ENCODE assay signal across 27 cellular contexts in genomic region chr6:133899556-133899955, GRCh38. TPM values are rescaled to one million over a fixed set of nuclear protein-coding genes. Genes with fewer than 3 reads are reported as not detected.
"Had no signal": no experiment of that assay in that cellular context is flagged by ENCODE, and none has a peak within 500 bp of the region (broad histone marks: within the 10 kb centered on the region; RNA-seq: fewer than 3 reads in every experiment).

No MANE protein-coding gene starts in this region.

- DNase-seq: activated CD4-positive, alpha-beta T cell treated with anti-CD3 and anti-CD28 coated beads, Interleukin-2, amount 10 ng/mL, durations not matched to agents 7 days and 5 days; activated CD8-positive, alpha-beta memory T cell treated with anti-CD3 and anti-CD28 coated beads, Interleukin-2, amount 50 U/mL, for 4 hours; activated effector memory CD4-positive, alpha-beta T cell treated with Interleukin-2 at 50 U/mL for 16 hours; activated naive CD4-positive, alpha-beta T cell treated with anti-CD3 and anti-CD28 coated beads, Interleukin-2, amount 10 ng/mL, durations not matched to agents 7 days and 5 days; activated naive CD8-positive, alpha-beta T cell treated with anti-CD3 and anti-CD28 coated beads, Interleukin-2, amount 50 U/mL, for 24 hours; activated T-cell treated with anti-CD3 and anti-CD28 coated beads, Interleukin-2, amount 50 U/mL, for 4 hours; aorta; brain microvascular endothelial cell; cerebellar nuclear complex; effector memory CD4-positive, alpha-beta T cell; mesenchymal stem cell; mucosa of descending colon; naive B cell; transverse colon; uterus had no signal

- FAIRE-seq: endothelial cell of umbilical vein had no signal

- H3K36me3 Mint-ChIP-seq: activated naive CD4-positive, alpha-beta T cell treated with anti-CD3 and anti-CD28 coated beads, Interleukin-2, amount 10 ng/mL, durations not matched to agents 7 days and 5 days; naive B cell; neural progenitor cell had no signal

- H3K27ac ChIP-seq: brain microvascular endothelial cell, hepatocyte, neural progenitor cell, prostate gland, right atrium auricular region, suprapubic skin, transverse colon, uterus had no signal

- H3K27ac Mint-ChIP-seq: activated CD4-positive, alpha-beta T cell treated with anti-CD3 and anti-CD28 coated beads, Interleukin-2, amount 10 ng/mL, durations not matched to agents 7 days and 5 days; activated naive CD4-positive, alpha-beta T cell treated with anti-CD3 and anti-CD28 coated beads, Interleukin-2, amount 10 ng/mL, durations not matched to agents 7 days and 5 days; activated naive CD8-positive, alpha-beta T cell treated with anti-CD3 and anti-CD28 coated beads, Interleukin-2, amount 50 U/mL, for 24 hours; dendritic cell treated with granulocyte-macrophage colony-stimulating factor and Interleukin-4, amounts not matched to agents 40 ng/mL and 50 ng/mL, for 4 days; naive B cell; neural progenitor cell; stimulated activated naive CD8-positive, alpha-beta T cell treated with anti-CD3 and anti-CD28 coated beads, Interleukin-15, Interleukin-2, amounts not matched to agents 100 ng/mL and 50 ng/mL, for 24 hours; T-helper 1 cell treated with Interleukin-12 subunit alpha and Interleukin-12 subunit beta and Interleukin-4 antibody, amounts not matched to agents 30 μg/mL and 1 μg/mL, for 36 hours had no signal

- H3K27me3 ChIP-seq: uterus had no signal

- H3K36me3 ChIP-seq: brain microvascular endothelial cell, neural progenitor cell, prostate gland, right atrium auricular region, suprapubic skin, transverse colon, uterus had no signal

- H3K4me3 Mint-ChIP-seq: activated CD4-positive, alpha-beta T cell treated with anti-CD3 and anti-CD28 coated beads, Interleukin-2, amount 10 ng/mL, durations not matched to agents 7 days and 5 days; activated naive CD4-positive, alpha-beta T cell treated with anti-CD3 and anti-CD28 coated beads, Interleukin-2, amount 10 ng/mL, durations not matched to agents 7 days and 5 days; activated naive CD8-positive, alpha-beta T cell treated with anti-CD3 and anti-CD28 coated beads, Interleukin-2, amount 50 U/mL, for 24 hours; activated T-cell treated with anti-CD3 and anti-CD28 coated beads, Interleukin-2, amount 50 U/mL, for 4 hours; dendritic cell treated with granulocyte-macrophage colony-stimulating factor and Interleukin-4, amounts not matched to agents 40 ng/mL and 50 ng/mL, for 4 days; naive B cell; neural progenitor cell; stimulated activated naive CD8-positive, alpha-beta T cell treated with anti-CD3 and anti-CD28 coated beads, Interleukin-15, Interleukin-2, amounts not matched to agents 100 ng/mL and 50 ng/mL, for 24 hours; T-helper 1 cell treated with Interleukin-12 subunit alpha and Interleukin-12 subunit beta and Interleukin-4 antibody, amounts not matched to agents 30 μg/mL and 1 μg/mL, for 36 hours had no signal

- H3K4me1 Mint-ChIP-seq: activated CD4-positive, alpha-beta T cell treated with anti-CD3 and anti-CD28 coated beads, Interleukin-2, amount 10 ng/mL, durations not matched to agents 7 days and 5 days; activated naive CD4-positive, alpha-beta T cell treated with anti-CD3 and anti-CD28 coated beads, Interleukin-2, amount 10 ng/mL, durations not matched to agents 7 days and 5 days; activated naive CD8-positive, alpha-beta T cell treated with anti-CD3 and anti-CD28 coated beads, Interleukin-2, amount 50 U/mL, for 24 hours had no signal

- H3K9me3 ChIP-seq: mucosa of descending colon, prostate gland, right atrium auricular region, suprapubic skin, transverse colon, uterus had no signal

- H3K4me1 ChIP-seq: prostate gland, uterus had no signal

- H3K9me3 Mint-ChIP-seq: activated CD4-positive, alpha-beta T cell treated with anti-CD3 and anti-CD28 coated beads, Interleukin-2, amount 10 ng/mL, durations not matched to agents 7 days and 5 days; activated naive CD4-positive, alpha-beta T cell treated with anti-CD3 and anti-CD28 coated beads, Interleukin-2, amount 10 ng/mL, durations not matched to agents 7 days and 5 days; activated naive CD8-positive, alpha-beta T cell treated with anti-CD3 and anti-CD28 coated beads, Interleukin-2, amount 50 U/mL, for 24 hours; activated T-cell treated with anti-CD3 and anti-CD28 coated beads, Interleukin-2, amount 50 U/mL, for 4 hours; dendritic cell treated with granulocyte-macrophage colony-stimulating factor and Interleukin-4, amounts not matched to agents 40 ng/mL and 50 ng/mL, for 4 days; naive B cell; stimulated activated naive CD8-positive, alpha-beta T cell treated with anti-CD3 and anti-CD28 coated beads, Interleukin-15, Interleukin-2, amounts not matched to agents 100 ng/mL and 50 ng/mL, for 24 hours; T-helper 1 cell treated with Interleukin-12 subunit alpha and Interleukin-12 subunit beta and Interleukin-4 antibody, amounts not matched to agents 30 μg/mL and 1 μg/mL, for 36 hours had no signal

- ATAC-seq: activated CD4-positive, CD25-positive, alpha-beta regulatory T cell treated with anti-CD3 and anti-CD28 coated beads, Interleukin-2, amount 50 U/mL, for 24 hours; activated naive CD8-positive, alpha-beta T cell treated with anti-CD3 and anti-CD28 coated beads, Interleukin-2, amount 50 U/mL, for 24 hours; activated T-cell treated with anti-CD3 and anti-CD28 coated beads, Interleukin-2, amount 50 U/mL, for 4 hours; mucosa of descending colon had no signal

- H3K4me3 ChIP-seq: hepatocyte, mucosa of descending colon, neural progenitor cell, prostate gland, right atrium auricular region, suprapubic skin, transverse colon, uterus had no signal

RNA-seq across cellular contexts. Expression of gene TCF21, which starts 10.6 kb away (rescaled TPM):
- total RNA-seq: activated CD4-positive, alpha-beta T cell treated with anti-CD3 and anti-CD28 coated beads, Interleukin-2, amount 10 ng/mL, durations not matched to agents 7 days and 5 days; endothelial cell of umbilical vein; osteoblast; skeletal muscle tissue; suprapubic skin had no signal
